In the genomic region with DNA sequence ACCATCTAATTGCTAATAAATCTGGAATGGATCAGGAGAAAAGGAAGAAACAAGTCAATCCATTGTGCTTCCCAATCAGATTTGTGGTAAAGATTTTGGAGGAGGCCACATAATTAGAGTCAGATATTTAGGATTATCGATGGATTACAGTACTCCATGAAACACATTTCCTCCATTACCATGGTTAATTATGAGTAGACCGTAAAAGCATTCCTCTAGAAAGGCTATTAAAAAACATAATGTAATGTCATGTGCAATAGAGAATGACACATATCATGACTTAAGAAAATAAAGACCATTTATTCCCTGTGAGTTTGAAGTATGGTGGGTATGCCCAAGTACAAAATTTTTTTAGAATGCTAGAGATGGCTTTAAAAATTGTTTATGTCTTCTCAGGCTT, we compare ENCODE assay signal across 1 cellular context.
TF ChIP-seq lines count a peak whose summit lies in the region.

No MANE protein-coding gene starts in this region.

TF ChIP-seq in H1, 55 proteins besides CTCF, POLR2A, EP300 and RAD21 (continued from another document):
- TF ChIP-seq, protein P1, sequence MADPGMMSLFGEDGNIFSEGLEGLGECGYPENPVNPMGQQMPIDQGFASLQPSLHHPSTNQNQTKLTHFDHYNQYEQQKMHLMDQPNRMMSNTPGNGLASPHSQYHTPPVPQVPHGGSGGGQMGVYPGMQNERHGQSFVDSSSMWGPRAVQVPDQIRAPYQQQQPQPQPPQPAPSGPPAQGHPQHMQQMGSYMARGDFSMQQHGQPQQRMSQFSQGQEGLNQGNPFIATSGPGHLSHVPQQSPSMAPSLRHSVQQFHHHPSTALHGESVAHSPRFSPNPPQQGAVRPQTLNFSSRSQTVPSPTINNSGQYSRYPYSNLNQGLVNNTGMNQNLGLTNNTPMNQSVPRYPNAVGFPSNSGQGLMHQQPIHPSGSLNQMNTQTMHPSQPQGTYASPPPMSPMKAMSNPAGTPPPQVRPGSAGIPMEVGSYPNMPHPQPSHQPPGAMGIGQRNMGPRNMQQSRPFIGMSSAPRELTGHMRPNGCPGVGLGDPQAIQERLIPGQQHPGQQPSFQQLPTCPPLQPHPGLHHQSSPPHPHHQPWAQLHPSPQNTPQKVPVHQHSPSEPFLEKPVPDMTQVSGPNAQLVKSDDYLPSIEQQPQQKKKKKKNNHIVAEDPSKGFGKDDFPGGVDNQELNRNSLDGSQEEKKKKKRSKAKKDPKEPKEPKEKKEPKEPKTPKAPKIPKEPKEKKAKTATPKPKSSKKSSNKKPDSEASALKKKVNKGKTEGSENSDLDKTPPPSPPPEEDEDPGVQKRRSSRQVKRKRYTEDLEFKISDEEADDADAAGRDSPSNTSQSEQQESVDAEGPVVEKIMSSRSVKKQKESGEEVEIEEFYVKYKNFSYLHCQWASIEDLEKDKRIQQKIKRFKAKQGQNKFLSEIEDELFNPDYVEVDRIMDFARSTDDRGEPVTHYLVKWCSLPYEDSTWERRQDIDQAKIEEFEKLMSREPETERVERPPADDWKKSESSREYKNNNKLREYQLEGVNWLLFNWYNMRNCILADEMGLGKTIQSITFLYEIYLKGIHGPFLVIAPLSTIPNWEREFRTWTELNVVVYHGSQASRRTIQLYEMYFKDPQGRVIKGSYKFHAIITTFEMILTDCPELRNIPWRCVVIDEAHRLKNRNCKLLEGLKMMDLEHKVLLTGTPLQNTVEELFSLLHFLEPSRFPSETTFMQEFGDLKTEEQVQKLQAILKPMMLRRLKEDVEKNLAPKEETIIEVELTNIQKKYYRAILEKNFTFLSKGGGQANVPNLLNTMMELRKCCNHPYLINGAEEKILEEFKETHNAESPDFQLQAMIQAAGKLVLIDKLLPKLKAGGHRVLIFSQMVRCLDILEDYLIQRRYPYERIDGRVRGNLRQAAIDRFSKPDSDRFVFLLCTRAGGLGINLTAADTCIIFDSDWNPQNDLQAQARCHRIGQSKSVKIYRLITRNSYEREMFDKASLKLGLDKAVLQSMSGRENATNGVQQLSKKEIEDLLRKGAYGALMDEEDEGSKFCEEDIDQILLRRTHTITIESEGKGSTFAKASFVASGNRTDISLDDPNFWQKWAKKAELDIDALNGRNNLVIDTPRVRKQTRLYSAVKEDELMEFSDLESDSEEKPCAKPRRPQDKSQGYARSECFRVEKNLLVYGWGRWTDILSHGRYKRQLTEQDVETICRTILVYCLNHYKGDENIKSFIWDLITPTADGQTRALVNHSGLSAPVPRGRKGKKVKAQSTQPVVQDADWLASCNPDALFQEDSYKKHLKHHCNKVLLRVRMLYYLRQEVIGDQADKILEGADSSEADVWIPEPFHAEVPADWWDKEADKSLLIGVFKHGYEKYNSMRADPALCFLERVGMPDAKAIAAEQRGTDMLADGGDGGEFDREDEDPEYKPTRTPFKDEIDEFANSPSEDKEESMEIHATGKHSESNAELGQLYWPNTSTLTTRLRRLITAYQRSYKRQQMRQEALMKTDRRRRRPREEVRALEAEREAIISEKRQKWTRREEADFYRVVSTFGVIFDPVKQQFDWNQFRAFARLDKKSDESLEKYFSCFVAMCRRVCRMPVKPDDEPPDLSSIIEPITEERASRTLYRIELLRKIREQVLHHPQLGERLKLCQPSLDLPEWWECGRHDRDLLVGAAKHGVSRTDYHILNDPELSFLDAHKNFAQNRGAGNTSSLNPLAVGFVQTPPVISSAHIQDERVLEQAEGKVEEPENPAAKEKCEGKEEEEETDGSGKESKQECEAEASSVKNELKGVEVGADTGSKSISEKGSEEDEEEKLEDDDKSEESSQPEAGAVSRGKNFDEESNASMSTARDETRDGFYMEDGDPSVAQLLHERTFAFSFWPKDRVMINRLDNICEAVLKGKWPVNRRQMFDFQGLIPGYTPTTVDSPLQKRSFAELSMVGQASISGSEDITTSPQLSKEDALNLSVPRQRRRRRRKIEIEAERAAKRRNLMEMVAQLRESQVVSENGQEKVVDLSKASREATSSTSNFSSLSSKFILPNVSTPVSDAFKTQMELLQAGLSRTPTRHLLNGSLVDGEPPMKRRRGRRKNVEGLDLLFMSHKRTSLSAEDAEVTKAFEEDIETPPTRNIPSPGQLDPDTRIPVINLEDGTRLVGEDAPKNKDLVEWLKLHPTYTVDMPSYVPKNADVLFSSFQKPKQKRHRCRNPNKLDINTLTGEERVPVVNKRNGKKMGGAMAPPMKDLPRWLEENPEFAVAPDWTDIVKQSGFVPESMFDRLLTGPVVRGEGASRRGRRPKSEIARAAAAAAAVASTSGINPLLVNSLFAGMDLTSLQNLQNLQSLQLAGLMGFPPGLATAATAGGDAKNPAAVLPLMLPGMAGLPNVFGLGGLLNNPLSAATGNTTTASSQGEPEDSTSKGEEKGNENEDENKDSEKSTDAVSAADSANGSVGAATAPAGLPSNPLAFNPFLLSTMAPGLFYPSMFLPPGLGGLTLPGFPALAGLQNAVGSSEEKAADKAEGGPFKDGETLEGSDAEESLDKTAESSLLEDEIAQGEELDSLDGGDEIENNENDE (IDR thresholded peaks at IDR 0.05; ENCODE audit: insufficient replicate concordance, low read length): no peak
- TF ChIP-seq SAP30 (IDR thresholded peaks at IDR 0.05; ENCODE audit: insufficient read depth, insufficient replicate concordance, low read length): no peak
- TF ChIP-seq SIX5 (IDR thresholded peaks at IDR 0.05; ENCODE audit: low read depth, low read length): no peak
- TF ChIP-seq, protein P2, sequence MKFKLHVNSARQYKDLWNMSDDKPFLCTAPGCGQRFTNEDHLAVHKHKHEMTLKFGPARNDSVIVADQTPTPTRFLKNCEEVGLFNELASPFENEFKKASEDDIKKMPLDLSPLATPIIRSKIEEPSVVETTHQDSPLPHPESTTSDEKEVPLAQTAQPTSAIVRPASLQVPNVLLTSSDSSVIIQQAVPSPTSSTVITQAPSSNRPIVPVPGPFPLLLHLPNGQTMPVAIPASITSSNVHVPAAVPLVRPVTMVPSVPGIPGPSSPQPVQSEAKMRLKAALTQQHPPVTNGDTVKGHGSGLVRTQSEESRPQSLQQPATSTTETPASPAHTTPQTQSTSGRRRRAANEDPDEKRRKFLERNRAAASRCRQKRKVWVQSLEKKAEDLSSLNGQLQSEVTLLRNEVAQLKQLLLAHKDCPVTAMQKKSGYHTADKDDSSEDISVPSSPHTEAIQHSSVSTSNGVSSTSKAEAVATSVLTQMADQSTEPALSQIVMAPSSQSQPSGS (IDR thresholded peaks at IDR 0.05; ENCODE audit: low read length): no peak
